In the genomic region with DNA sequence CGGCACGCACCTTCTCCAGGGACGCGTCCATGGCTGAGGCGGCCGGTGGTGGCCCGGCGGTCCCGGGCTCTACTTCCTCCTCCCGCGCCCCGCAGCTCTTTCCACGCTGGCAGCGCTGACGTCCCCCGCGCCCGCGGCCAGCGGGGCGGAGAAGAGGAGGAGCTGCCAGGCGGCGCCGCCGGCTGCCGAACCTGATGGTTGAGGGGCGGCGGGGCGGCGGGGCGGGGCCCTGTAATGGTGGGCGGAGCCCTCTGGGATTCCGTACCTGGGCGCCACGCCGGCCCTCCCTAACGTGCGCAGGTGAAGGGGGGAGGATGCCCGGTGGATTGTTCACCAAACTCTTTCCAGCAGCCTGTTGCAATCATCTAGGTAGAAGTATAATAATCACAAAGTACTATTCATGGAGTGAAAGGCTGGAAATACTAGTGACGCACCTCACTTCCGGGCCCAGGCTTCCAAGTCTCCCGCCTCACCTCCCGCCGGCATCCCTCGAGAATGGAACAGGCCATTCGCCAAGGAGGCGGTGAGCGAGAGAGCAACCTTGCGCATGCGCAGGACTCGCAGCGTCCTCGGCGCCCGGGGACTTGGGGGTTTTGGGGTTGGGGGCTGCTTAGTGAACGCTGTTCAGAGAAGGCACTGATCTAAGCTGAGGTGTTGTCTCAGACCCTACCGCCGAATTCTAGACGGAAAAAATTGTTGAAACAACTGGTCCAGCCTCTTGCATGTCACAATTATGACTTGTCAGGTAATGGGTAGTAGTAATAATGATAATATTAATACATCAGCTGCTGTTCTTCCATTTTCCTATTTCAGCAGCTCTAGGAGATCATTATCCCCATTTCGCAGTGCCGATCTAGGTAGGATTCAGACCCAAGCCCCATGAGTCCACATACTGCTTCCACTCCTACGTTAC, we compare ENCODE assay signal across 8 cellular contexts. TPM values are rescaled to one million over a fixed set of nuclear protein-coding genes. Genes with fewer than 3 reads are reported as not detected.
DNase-seq lines count a peak whose midpoint lies in the region; ATAC-seq lines count a peak whose summit lies in the region.
"Not testable (repeated sequence)": the region's sequence is repeated elsewhere in the genome, so short reads cannot be mapped to it uniquely, and the experiment has no call there.

No MANE protein-coding gene starts in this region.

- H3K36me3 Mint-ChIP-seq in activated CD4-positive, alpha-beta T cell treated with anti-CD3 and anti-CD28 coated beads, Interleukin-2, amount 10 ng/mL, durations not matched to agents 7 days and 5 days (ENCODE audit: low read depth) = not testable (repeated sequence)

- CTCF ChIA-PET in activated CD4-positive, alpha-beta T cell treated with anti-CD3 and anti-CD28 coated beads, Interleukin-2, amount 10 ng/mL, durations not matched to agents 7 days and 5 days (lab: Charles Lee) = not testable (repeated sequence)

- H3K9me3 Mint-ChIP-seq in activated CD4-positive, alpha-beta T cell treated with anti-CD3 and anti-CD28 coated beads, Interleukin-2, amount 10 ng/mL, durations not matched to agents 7 days and 5 days = not testable (repeated sequence)

- not testable (repeated sequence) for H3K4me1 Mint-ChIP-seq in activated CD4-positive, alpha-beta T cell treated with anti-CD3 and anti-CD28 coated beads, Interleukin-2, amount 10 ng/mL, durations not matched to agents 7 days and 5 days

- POLR2A ChIA-PET in activated CD4-positive, alpha-beta T cell treated with anti-CD3 and anti-CD28 coated beads, Interleukin-2, amount 10 ng/mL, durations not matched to agents 7 days and 5 days (lab: Charles Lee) = not testable (repeated sequence)

- ATAC-seq in GM19438 (IDR thresholded peaks at IDR 0.05; ENCODE audit: low read depth, unreplicated experiment) = peak; percentile 89
- ATAC-seq in HG03558 (IDR thresholded peaks at IDR 0.05; ENCODE audit: extremely low read depth, unreplicated experiment) = peak; percentile 79
- peak; percentile 90 for ATAC-seq in left lobe of liver

- H3K27ac Mint-ChIP-seq in activated CD4-positive, alpha-beta T cell treated with anti-CD3 and anti-CD28 coated beads, Interleukin-2, amount 10 ng/mL, durations not matched to agents 7 days and 5 days = peak overlapping the region; percentile 90

- H3K4me3 Mint-ChIP-seq in activated CD4-positive, alpha-beta T cell treated with anti-CD3 and anti-CD28 coated beads, Interleukin-2, amount 10 ng/mL, durations not matched to agents 7 days and 5 days = peak overlapping the region; percentile 83

- DNase-seq in CD1c-positive myeloid dendritic cell (ENCODE audit: extremely low spot score) (peak; percentile 93), NCI-H526 treated with DMSO at 0.1 percent for 48 hours (lab: John Stamatoyannopoulos, UW) (peak; percentile 36), cortex of kidney (lab: John Stamatoyannopoulos, UW) (peak; percentile 17), left lobe of liver (ENCODE audit: low spot score) (peak; percentile 94)
- peak; percentile 91 for DNase-seq in activated CD4-positive, alpha-beta T cell treated with anti-CD3 and anti-CD28 coated beads, Interleukin-2, amount 10 ng/mL, durations not matched to agents 7 days and 5 days
- peak; percentile 92 to 95 for DNase-seq in stimulated activated CD4-positive, alpha-beta T cell treated with anti-CD3 and anti-CD28 coated beads, Interleukin-2, amount 100 ng/mL, for 24 hours

- not testable (repeated sequence) for H3K27me3 Mint-ChIP-seq in activated CD4-positive, alpha-beta T cell treated with anti-CD3 and anti-CD28 coated beads, Interleukin-2, amount 10 ng/mL, durations not matched to agents 7 days and 5 days

RNA-seq across cellular contexts. Expression of gene PDPR, which starts 48.1 kb away (rescaled TPM):
- 10 to 100 TPM; 34.3 to 36.2 TPM for total RNA-seq in activated CD4-positive, alpha-beta T cell treated with anti-CD3 and anti-CD28 coated beads, Interleukin-2, amount 10 ng/mL, durations not matched to agents 7 days and 5 days
- 7.8 TPM for total RNA-seq in left lobe of liver

Comparison
In these comparisons a context has a peak if more than half of its experiments do, and no peak if none do; other contexts are left out.
1. Peak in every context shown above with its lines: DNase-seq and ATAC-seq.
2. DNase-seq: peak in every context shown above with its lines; median percentile 94 in left lobe of liver; 94 in stimulated activated CD4-positive, alpha-beta T cell treated with anti-CD3 and anti-CD28 coated beads, Interleukin-2, amount 100 ng/mL, for 24 hours; 93 in CD1c-positive myeloid dendritic cell; 91 in activated CD4-positive, alpha-beta T cell treated with anti-CD3 and anti-CD28 coated beads, Interleukin-2, amount 10 ng/mL, durations not matched to agents 7 days and 5 days; 36 in NCI-H526 treated with DMSO at 0.1 percent for 48 hours; 17 in cortex of kidney.